Comparison of ENCODE assay signal across 1 cellular context in the genomic region with DNA sequence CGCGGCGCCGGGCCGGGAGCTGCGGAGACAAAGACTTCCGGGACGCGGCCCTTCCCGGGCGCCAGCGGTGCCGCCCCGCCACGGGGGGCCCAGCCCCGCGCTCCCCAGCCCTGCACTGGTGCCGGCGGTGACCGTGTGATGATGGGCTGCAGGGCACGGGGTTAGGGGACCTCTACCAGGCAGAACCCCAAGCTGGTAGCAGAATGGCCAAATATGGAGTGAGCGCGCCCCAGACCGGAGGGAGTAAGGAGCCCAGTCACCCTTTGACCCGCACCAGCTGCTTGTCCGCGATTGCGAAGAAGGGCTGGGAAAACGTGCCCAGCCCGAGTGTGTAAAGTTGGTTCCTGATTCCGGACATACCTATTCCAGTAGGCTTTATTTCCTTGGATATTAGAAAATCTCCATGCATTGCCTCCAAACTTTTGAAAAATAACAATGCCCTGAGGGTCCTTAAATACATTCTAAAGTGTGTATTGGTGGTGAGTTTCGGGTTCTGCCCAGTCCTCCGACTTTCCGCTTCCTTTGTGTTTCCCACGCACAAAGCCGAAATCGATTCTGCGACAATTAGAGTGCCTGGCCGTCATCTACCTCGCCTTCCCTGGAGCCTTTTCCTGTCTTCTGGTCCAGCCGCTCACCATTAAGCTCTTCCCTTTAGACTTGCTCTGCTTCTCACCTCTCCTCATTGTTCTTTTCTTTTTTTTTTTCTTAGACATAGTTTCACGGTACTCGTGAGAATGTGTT.
TF ChIP-seq lines count a peak whose summit lies in the region.

No MANE protein-coding gene starts in this region.

TF ChIP-seq in HepG2, 621 proteins besides CTCF, POLR2A, EP300 and RAD21 (continued from another document and continues in another):
- TF ChIP-seq, protein P1, sequence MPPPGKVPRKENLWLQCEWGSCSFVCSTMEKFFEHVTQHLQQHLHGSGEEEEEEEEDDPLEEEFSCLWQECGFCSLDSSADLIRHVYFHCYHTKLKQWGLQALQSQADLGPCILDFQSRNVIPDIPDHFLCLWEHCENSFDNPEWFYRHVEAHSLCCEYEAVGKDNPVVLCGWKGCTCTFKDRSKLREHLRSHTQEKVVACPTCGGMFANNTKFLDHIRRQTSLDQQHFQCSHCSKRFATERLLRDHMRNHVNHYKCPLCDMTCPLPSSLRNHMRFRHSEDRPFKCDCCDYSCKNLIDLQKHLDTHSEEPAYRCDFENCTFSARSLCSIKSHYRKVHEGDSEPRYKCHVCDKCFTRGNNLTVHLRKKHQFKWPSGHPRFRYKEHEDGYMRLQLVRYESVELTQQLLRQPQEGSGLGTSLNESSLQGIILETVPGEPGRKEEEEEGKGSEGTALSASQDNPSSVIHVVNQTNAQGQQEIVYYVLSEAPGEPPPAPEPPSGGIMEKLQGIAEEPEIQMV (CRISPR knock-in tag; IDR thresholded peaks at IDR 0.05; ENCODE audit: low read depth), result no peak
- TF ChIP-seq, protein P2, sequence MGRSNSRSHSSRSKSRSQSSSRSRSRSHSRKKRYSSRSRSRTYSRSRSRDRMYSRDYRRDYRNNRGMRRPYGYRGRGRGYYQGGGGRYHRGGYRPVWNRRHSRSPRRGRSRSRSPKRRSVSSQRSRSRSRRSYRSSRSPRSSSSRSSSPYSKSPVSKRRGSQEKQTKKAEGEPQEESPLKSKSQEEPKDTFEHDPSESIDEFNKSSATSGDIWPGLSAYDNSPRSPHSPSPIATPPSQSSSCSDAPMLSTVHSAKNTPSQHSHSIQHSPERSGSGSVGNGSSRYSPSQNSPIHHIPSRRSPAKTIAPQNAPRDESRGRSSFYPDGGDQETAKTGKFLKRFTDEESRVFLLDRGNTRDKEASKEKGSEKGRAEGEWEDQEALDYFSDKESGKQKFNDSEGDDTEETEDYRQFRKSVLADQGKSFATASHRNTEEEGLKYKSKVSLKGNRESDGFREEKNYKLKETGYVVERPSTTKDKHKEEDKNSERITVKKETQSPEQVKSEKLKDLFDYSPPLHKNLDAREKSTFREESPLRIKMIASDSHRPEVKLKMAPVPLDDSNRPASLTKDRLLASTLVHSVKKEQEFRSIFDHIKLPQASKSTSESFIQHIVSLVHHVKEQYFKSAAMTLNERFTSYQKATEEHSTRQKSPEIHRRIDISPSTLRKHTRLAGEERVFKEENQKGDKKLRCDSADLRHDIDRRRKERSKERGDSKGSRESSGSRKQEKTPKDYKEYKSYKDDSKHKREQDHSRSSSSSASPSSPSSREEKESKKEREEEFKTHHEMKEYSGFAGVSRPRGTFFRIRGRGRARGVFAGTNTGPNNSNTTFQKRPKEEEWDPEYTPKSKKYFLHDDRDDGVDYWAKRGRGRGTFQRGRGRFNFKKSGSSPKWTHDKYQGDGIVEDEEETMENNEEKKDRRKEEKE (IDR thresholded peaks at IDR 0.05), result no peak
- 0 out of 2 replicates have a peak, but pooled peaks have one; percentile 10 for TF ChIP-seq IRX3 (CRISPR knock-in tag; IDR thresholded peaks at IDR 0.05; ENCODE audit: borderline replicate concordance, low read depth)
- no peak for TF ChIP-seq RBFOX2 (IDR thresholded peaks at IDR 0.05; ENCODE audit: low read depth, low read length)
- TF ChIP-seq MAZ (IDR thresholded peaks at IDR 0.05; ENCODE audit: borderline replicate concordance, low read depth, low read length), result no peak
- TF ChIP-seq MAZ (CRISPR knock-in tag; IDR thresholded peaks at IDR 0.05; ENCODE audit: low read depth), result 0 out of 2 replicates have a peak, but pooled peaks have one; percentile 8
- 0 out of 2 replicates have a peak, but pooled peaks have one; percentile 3 for TF ChIP-seq PPARG (CRISPR knock-in tag; conservative IDR thresholded peaks at IDR 0.05)
- no peak for TF ChIP-seq ZFP1 (CRISPR knock-in tag; IDR thresholded peaks at IDR 0.05)
- TF ChIP-seq HOXA9 (CRISPR knock-in tag; IDR thresholded peaks at IDR 0.05; ENCODE audit: borderline replicate concordance), result 0 out of 2 replicates have a peak, but pooled peaks have one; percentile 22
- TF ChIP-seq MEIS2 (CRISPR knock-in tag; IDR thresholded peaks at IDR 0.05), result 0 out of 2 replicates have a peak, but pooled peaks have one; percentile 11
- peak; percentile 19; the same call in 1 of the 2 replicates for TF ChIP-seq ZBTB7B (CRISPR knock-in tag; IDR thresholded peaks at IDR 0.05)
- no peak for TF ChIP-seq ZKSCAN5 (CRISPR knock-in tag; IDR thresholded peaks at IDR 0.05)
- 0 out of 2 replicates have a peak, but pooled peaks have one; percentile 24 for TF ChIP-seq ZMAT3 (CRISPR knock-in tag; conservative IDR thresholded peaks at IDR 0.05)
- TF ChIP-seq, protein P3, sequence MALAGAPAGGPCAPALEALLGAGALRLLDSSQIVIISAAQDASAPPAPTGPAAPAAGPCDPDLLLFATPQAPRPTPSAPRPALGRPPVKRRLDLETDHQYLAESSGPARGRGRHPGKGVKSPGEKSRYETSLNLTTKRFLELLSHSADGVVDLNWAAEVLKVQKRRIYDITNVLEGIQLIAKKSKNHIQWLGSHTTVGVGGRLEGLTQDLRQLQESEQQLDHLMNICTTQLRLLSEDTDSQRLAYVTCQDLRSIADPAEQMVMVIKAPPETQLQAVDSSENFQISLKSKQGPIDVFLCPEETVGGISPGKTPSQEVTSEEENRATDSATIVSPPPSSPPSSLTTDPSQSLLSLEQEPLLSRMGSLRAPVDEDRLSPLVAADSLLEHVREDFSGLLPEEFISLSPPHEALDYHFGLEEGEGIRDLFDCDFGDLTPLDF (CRISPR knock-in tag; IDR thresholded peaks at IDR 0.05), result no peak; the same call in 1 of the 2 replicates
- TF ChIP-seq ZNF143 (CRISPR knock-in tag; IDR thresholded peaks at IDR 0.05), result no peak
- 0 out of 2 replicates have a peak, but pooled peaks have one; percentile 2 for TF ChIP-seq ZSCAN31 (CRISPR knock-in tag; IDR thresholded peaks at IDR 0.05; ENCODE audit: low read depth)
- no peak for TF ChIP-seq ZNF225 (CRISPR knock-in tag; IDR thresholded peaks at IDR 0.05)
- TF ChIP-seq ZNF296 (CRISPR knock-in tag; conservative IDR thresholded peaks at IDR 0.05), result no peak
- TF ChIP-seq JARID2 (CRISPR knock-in tag; IDR thresholded peaks at IDR 0.05; ENCODE audit: insufficient replicate concordance), result no peak
- TF ChIP-seq, protein P4, sequence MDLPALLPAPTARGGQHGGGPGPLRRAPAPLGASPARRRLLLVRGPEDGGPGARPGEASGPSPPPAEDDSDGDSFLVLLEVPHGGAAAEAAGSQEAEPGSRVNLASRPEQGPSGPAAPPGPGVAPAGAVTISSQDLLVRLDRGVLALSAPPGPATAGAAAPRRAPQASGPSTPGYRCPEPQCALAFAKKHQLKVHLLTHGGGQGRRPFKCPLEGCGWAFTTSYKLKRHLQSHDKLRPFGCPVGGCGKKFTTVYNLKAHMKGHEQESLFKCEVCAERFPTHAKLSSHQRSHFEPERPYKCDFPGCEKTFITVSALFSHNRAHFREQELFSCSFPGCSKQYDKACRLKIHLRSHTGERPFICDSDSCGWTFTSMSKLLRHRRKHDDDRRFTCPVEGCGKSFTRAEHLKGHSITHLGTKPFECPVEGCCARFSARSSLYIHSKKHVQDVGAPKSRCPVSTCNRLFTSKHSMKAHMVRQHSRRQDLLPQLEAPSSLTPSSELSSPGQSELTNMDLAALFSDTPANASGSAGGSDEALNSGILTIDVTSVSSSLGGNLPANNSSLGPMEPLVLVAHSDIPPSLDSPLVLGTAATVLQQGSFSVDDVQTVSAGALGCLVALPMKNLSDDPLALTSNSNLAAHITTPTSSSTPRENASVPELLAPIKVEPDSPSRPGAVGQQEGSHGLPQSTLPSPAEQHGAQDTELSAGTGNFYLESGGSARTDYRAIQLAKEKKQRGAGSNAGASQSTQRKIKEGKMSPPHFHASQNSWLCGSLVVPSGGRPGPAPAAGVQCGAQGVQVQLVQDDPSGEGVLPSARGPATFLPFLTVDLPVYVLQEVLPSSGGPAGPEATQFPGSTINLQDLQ (CRISPR knock-in tag; IDR thresholded peaks at IDR 0.05), result no peak
- TF ChIP-seq, protein P5, sequence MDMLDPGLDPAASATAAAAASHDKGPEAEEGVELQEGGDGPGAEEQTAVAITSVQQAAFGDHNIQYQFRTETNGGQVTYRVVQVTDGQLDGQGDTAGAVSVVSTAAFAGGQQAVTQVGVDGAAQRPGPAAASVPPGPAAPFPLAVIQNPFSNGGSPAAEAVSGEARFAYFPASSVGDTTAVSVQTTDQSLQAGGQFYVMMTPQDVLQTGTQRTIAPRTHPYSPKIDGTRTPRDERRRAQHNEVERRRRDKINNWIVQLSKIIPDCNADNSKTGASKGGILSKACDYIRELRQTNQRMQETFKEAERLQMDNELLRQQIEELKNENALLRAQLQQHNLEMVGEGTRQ (IDR thresholded peaks at IDR 0.05; ENCODE audit: low read depth, low read length), result no peak
- TF ChIP-seq, protein P5 (CRISPR knock-in tag; IDR thresholded peaks at IDR 0.05; ENCODE audit: borderline replicate concordance), result peak; percentile 9; the same call in 1 of the 2 replicates
- 0 out of 2 replicates have a peak, but pooled peaks have one; percentile 20 for TF ChIP-seq ZSCAN25 (CRISPR knock-in tag; IDR thresholded peaks at IDR 0.05)
- no peak for TF ChIP-seq FOXA1 (IDR thresholded peaks at IDR 0.05)
- no peak for TF ChIP-seq FOXA1 (CRISPR knock-in tag; IDR thresholded peaks at IDR 0.05)
- TF ChIP-seq, protein P6, sequence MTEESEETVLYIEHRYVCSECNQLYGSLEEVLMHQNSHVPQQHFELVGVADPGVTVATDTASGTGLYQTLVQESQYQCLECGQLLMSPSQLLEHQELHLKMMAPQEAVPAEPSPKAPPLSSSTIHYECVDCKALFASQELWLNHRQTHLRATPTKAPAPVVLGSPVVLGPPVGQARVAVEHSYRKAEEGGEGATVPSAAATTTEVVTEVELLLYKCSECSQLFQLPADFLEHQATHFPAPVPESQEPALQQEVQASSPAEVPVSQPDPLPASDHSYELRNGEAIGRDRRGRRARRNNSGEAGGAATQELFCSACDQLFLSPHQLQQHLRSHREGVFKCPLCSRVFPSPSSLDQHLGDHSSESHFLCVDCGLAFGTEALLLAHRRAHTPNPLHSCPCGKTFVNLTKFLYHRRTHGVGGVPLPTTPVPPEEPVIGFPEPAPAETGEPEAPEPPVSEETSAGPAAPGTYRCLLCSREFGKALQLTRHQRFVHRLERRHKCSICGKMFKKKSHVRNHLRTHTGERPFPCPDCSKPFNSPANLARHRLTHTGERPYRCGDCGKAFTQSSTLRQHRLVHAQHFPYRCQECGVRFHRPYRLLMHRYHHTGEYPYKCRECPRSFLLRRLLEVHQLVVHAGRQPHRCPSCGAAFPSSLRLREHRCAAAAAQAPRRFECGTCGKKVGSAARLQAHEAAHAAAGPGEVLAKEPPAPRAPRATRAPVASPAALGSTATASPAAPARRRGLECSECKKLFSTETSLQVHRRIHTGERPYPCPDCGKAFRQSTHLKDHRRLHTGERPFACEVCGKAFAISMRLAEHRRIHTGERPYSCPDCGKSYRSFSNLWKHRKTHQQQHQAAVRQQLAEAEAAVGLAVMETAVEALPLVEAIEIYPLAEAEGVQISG (CRISPR knock-in tag; IDR thresholded peaks at IDR 0.05), result peak; percentile 14; the same call in 1 of the 2 replicates
- no peak for TF ChIP-seq NCOR1 (IDR thresholded peaks at IDR 0.05; ENCODE audit: borderline replicate concordance, low read length)
- no peak for TF ChIP-seq SIX4 (CRISPR knock-in tag; IDR thresholded peaks at IDR 0.05)
- no peak for TF ChIP-seq KDM5B (CRISPR knock-in tag; IDR thresholded peaks at IDR 0.05; ENCODE audit: borderline replicate concordance)
- TF ChIP-seq PHF8 (CRISPR knock-in tag; IDR thresholded peaks at IDR 0.05), result peak; percentile 8; the same call in 1 of the 2 replicates
- no peak for TF ChIP-seq ZBTB38 (CRISPR knock-in tag; IDR thresholded peaks at IDR 0.05)
- TF ChIP-seq SATB2 (CRISPR knock-in tag; IDR thresholded peaks at IDR 0.05), result no peak
- TF ChIP-seq NFYC (CRISPR knock-in tag; IDR thresholded peaks at IDR 0.05), result no peak
- TF ChIP-seq RARA (CRISPR knock-in tag; IDR thresholded peaks at IDR 0.05), result no peak
- peak; percentile 72 to 73; a peak in 3 of 4 replicates for TF ChIP-seq NR2F1 (CRISPR knock-in tag; IDR thresholded peaks at IDR 0.05)
- no peak for TF ChIP-seq ZNF766 (CRISPR knock-in tag; IDR thresholded peaks at IDR 0.05; ENCODE audit: borderline replicate concordance)
- 0 out of 2 replicates have a peak, but pooled peaks have one; percentile 40 for TF ChIP-seq ETV6 (CRISPR knock-in tag; conservative IDR thresholded peaks at IDR 0.05)
- TF ChIP-seq BHLHE40 (IDR thresholded peaks at IDR 0.05; ENCODE audit: low read length), result peak; percentile 31; the same call in 1 of the 2 replicates
- 0 out of 2 replicates have a peak, but pooled peaks have one; percentile 27 for TF ChIP-seq ZNF20 (CRISPR knock-in tag; IDR thresholded peaks at IDR 0.05)
- TF ChIP-seq TOE1 (CRISPR knock-in tag; IDR thresholded peaks at IDR 0.05), result no peak
- TF ChIP-seq ZNF232 (CRISPR knock-in tag; IDR thresholded peaks at IDR 0.05; ENCODE audit: borderline replicate concordance), result 0 out of 2 replicates have a peak, but pooled peaks have one; percentile 43
- TF ChIP-seq SOX6 (IDR thresholded peaks at IDR 0.05), result no peak
- no peak for TF ChIP-seq SOX6 (CRISPR knock-in tag; IDR thresholded peaks at IDR 0.05)
- TF ChIP-seq, protein P7, sequence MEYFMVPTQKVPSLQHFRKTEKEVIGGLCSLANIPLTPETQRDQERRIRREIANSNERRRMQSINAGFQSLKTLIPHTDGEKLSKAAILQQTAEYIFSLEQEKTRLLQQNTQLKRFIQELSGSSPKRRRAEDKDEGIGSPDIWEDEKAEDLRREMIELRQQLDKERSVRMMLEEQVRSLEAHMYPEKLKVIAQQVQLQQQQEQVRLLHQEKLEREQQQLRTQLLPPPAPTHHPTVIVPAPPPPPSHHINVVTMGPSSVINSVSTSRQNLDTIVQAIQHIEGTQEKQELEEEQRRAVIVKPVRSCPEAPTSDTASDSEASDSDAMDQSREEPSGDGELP (IDR thresholded peaks at IDR 0.05; ENCODE audit: borderline replicate concordance, low read depth), result peak; percentile 90; the same call in 1 of the 2 replicates
- TF ChIP-seq, protein P8, sequence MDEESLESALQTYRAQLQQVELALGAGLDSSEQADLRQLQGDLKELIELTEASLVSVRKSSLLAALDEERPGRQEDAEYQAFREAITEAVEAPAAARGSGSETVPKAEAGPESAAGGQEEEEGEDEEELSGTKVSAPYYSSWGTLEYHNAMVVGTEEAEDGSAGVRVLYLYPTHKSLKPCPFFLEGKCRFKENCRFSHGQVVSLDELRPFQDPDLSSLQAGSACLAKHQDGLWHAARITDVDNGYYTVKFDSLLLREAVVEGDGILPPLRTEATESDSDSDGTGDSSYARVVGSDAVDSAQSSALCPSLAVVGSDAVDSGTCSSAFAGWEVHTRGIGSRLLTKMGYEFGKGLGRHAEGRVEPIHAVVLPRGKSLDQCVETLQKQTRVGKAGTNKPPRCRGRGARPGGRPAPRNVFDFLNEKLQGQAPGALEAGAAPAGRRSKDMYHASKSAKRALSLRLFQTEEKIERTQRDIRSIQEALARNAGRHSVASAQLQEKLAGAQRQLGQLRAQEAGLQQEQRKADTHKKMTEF (CRISPR knock-in tag; IDR thresholded peaks at IDR 0.05), result no peak
- no peak for TF ChIP-seq RFXAP (CRISPR knock-in tag; IDR thresholded peaks at IDR 0.05; ENCODE audit: borderline replicate concordance)
- TF ChIP-seq, protein P9, sequence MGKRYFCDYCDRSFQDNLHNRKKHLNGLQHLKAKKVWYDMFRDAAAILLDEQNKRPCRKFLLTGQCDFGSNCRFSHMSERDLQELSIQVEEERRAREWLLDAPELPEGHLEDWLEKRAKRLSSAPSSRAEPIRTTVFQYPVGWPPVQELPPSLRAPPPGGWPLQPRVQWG (CRISPR knock-in tag; IDR thresholded peaks at IDR 0.05; ENCODE audit: borderline replicate concordance, low read depth), result no peak
